8 cellular contexts compared by ENCODE assay signal in genomic region chr9:34664281-34665108, GRCh38. TPM values are rescaled to one million over a fixed set of nuclear protein-coding genes. Genes with fewer than 3 reads are reported as not detected.
DNase-seq lines count a peak whose midpoint lies in the region; ATAC-seq, FAIRE-seq and TF ChIP-seq lines count a peak whose summit lies in the region.

No MANE protein-coding gene starts in this region.

- FAIRE-seq in GM19239 (lab: Jason Lieb, UNC): peak; percentile 51

- H3K27me3 ChIP-seq in BLaER1 treated with 17β-estradiol and CSF1 and Interleukin-3, amounts not matched to agents 10 nM and 100 nM: no peaks in the 10 kb centered on the region
- H3K27me3 ChIP-seq in HUES64 (ENCODE audit: insufficient read depth, low read length) (no peaks in the 10 kb centered on the region), vagina (no peaks in the 10 kb centered on the region)

- peak overlapping the region in 8 of 11 experiments; percentile 35 to 70 (median 49); a peak in 15 of 22 replicates for H3K27ac ChIP-seq in BLaER1 treated with 17β-estradiol and CSF1 and Interleukin-3, amounts not matched to agents 10 nM and 100 nM
- H3K27ac ChIP-seq in HUES64 (ENCODE audit: low read depth, low read length): no peak overlapping the region; the same call in 1 of the 2 replicates
- H3K27ac ChIP-seq in angular gyrus (ENCODE audit: low read depth, low read length): peak overlapping the region; percentile 81
- H3K27ac ChIP-seq in vagina: peak overlapping the region; percentile 99

- peak overlapping the region; percentile 90 for H3K27ac Mint-ChIP-seq in progenitor cell of endocrine pancreas

- H3K9me3 Mint-ChIP-seq in progenitor cell of endocrine pancreas (ENCODE audit: low read depth): peaks cover 2% of the 10 kb centered on the region

- no peak for TF ChIP-seq POLR2A in vagina (IDR thresholded peaks at IDR 0.05)

- TF ChIP-seq CTCF in progenitor cell of endocrine pancreas (IDR thresholded peaks at IDR 0.05; ENCODE audit: unreplicated experiment): peak; percentile 78
- TF ChIP-seq CTCF in vagina (IDR thresholded peaks at IDR 0.05): peak; percentile 48 to 56 (median 54)

- DNase-seq in GM19239 (ENCODE audit: insufficient read length, low spot score): peak; percentile 61
- DNase-seq in SW 1271 (lab: John Stamatoyannopoulos, UW): peak; percentile 21 to 67
- DNase-seq in left ventricle myocardium superior: peak; percentile 87
- peak; percentile 60 for DNase-seq in progenitor cell of endocrine pancreas (ENCODE audit: low spot score, unreplicated experiment)
- DNase-seq in vagina (ENCODE audit: extremely low spot score in 2 of 2): no peak

- peaks cover 0 to 11% (median 0%) of the 10 kb centered on the region in 11 experiments; a peak in 4 of 22 replicates for H3K36me3 ChIP-seq in BLaER1 treated with 17β-estradiol and CSF1 and Interleukin-3, amounts not matched to agents 10 nM and 100 nM
- H3K36me3 ChIP-seq in HUES64 (ENCODE audit: insufficient read depth, low read length): peaks cover 7% of the 10 kb centered on the region; the same call in 1 of the 2 replicates
- H3K36me3 ChIP-seq in vagina: no peaks in the 10 kb centered on the region

- H4K20me1 ChIP-seq in BLaER1 treated with 17β-estradiol and CSF1 and Interleukin-3, amounts not matched to agents 10 nM and 100 nM: 0 out of 22 replicates have a peak, but pooled peaks cover 0 to 5% (median 0%) of the 10 kb centered on the region in 11 experiments

- H3K4me1 Mint-ChIP-seq in progenitor cell of endocrine pancreas (ENCODE audit: low read depth): peaks cover 4% of the 10 kb centered on the region

- peaks cover 8 to 21% (median 15%) of the 10 kb centered on the region in 10 experiments for H3K4me1 ChIP-seq in BLaER1 treated with 17β-estradiol and CSF1 and Interleukin-3, amounts not matched to agents 10 nM and 100 nM
- peaks cover 6% of the 10 kb centered on the region for H3K4me1 ChIP-seq in HUES64 (ENCODE audit: insufficient read depth, low read length)
- H3K4me1 ChIP-seq in vagina: peaks cover 27% of the 10 kb centered on the region

- H3K4me3 Mint-ChIP-seq in progenitor cell of endocrine pancreas (ENCODE audit: low read depth): peak overlapping the region; percentile 91

- H3K4me2 ChIP-seq in BLaER1 treated with 17β-estradiol and CSF1 and Interleukin-3, amounts not matched to agents 10 nM and 100 nM: peak overlapping the region; percentile 91 to 100 (median 98)

- no peaks in the 10 kb centered on the region for H3K27me3 Mint-ChIP-seq in progenitor cell of endocrine pancreas

- H3K9me3 ChIP-seq in BLaER1 treated with 17β-estradiol and CSF1 and Interleukin-3, amounts not matched to agents 10 nM and 100 nM (replicated peaks in 1 of 11): peaks cover under 1 to 6% (median 3%) of the 10 kb centered on the region in 11 experiments; a peak in 15 of 22 replicates
- H3K9me3 ChIP-seq in HUES64 (ENCODE audit: insufficient read depth, low read depth, low read length) (no peaks in the 10 kb centered on the region), vagina (no peaks in the 10 kb centered on the region)

- peak; percentile 54 for ATAC-seq in left ventricle myocardium superior

- WGBS in HUES64: 5% methylated on average over 25 of the region's 25 CpGs

- intact Hi-C loops in left ventricle myocardium superior (cut with micrococcal nuclease) (no loop called here), vagina (cut with DNase I) (no loop called here)

- H3K4me3 ChIP-seq in BLaER1 treated with 17β-estradiol and CSF1 and Interleukin-3, amounts not matched to agents 10 nM and 100 nM: peak overlapping the region; percentile 55 to 72 (median 62)
- H3K4me3 ChIP-seq in HUES64 (ENCODE audit: low read length) (peak overlapping the region; percentile 80), vagina (peak overlapping the region; percentile 47 to 79)

- peak overlapping the region; percentile 65 to 79 (median 74); a peak in 21 of 22 replicates for H3K9ac ChIP-seq in BLaER1 treated with 17β-estradiol and CSF1 and Interleukin-3, amounts not matched to agents 10 nM and 100 nM
- H3K9ac ChIP-seq in HUES64 (ENCODE audit: low read depth, low read length): peak overlapping the region; percentile 49; the same call in 1 of the 2 replicates

- H3K36me3 Mint-ChIP-seq in progenitor cell of endocrine pancreas (ENCODE audit: insufficient read depth): peaks cover 4% of the 10 kb centered on the region

RNA-seq across cellular contexts. Expression of gene CCL27, which starts 2.0 kb away (rescaled TPM):
- polyA plus RNA-seq in HUES64 (2013, experiment 1 of 2): not detected
- not detected for polyA plus RNA-seq in HUES64 (2013, experiment 2 of 2)
- total RNA-seq in left ventricle myocardium superior (not detected), progenitor cell of endocrine pancreas (0.67 and 1.6 TPM in 2 replicates), vagina (not detected)

RNA-seq across cellular contexts. Expression of gene IL11RA, which starts 12.5 kb away (rescaled TPM):
- 3.2 TPM for polyA plus RNA-seq in HUES64 (2013, experiment 1 of 2)
- 5.7 TPM for polyA plus RNA-seq in HUES64 (2013, experiment 2 of 2)
- total RNA-seq in left ventricle myocardium superior: 51.7 TPM
- total RNA-seq in progenitor cell of endocrine pancreas: 27.5 and 27.8 TPM in 2 replicates
- 30.7 TPM for total RNA-seq in vagina

RNA-seq across cellular contexts. Expression of gene GALT, which starts 18.0 kb away (rescaled TPM):
- polyA plus RNA-seq in HUES64 (2013, experiment 1 of 2): 18.8 TPM
- 20.4 TPM for polyA plus RNA-seq in HUES64 (2013, experiment 2 of 2)
- total RNA-seq in left ventricle myocardium superior (61.2 TPM), progenitor cell of endocrine pancreas (82.5 and 85.6 TPM in 2 replicates), vagina (52.5 TPM)

RNA-seq across cellular contexts. Expression of gene CCL19, which starts 26.6 kb away (rescaled TPM):
- polyA plus RNA-seq in HUES64 (2013, experiment 1 of 2): not detected
- polyA plus RNA-seq in HUES64 (2013, experiment 2 of 2): not detected
- 2.1 TPM for total RNA-seq in left ventricle myocardium superior
- total RNA-seq in progenitor cell of endocrine pancreas: 0.53 TPM in 1 of 2 replicates, not detected in the other
- 3.7 TPM for total RNA-seq in vagina

RNA-seq across cellular contexts. Expression of gene SIGMAR1, which starts 26.9 kb away (rescaled TPM):
- polyA plus RNA-seq in HUES64 (2013, experiment 1 of 2): 66.6 TPM
- polyA plus RNA-seq in HUES64 (2013, experiment 2 of 2): 83.6 TPM
- total RNA-seq in left ventricle myocardium superior (23.1 TPM), progenitor cell of endocrine pancreas (62.1 and 64.6 TPM in 2 replicates), vagina (79.3 TPM)

Comparison
In these comparisons a context has a peak if more than half of its experiments do, and no peak if none do; other contexts are left out.
1. DNase-seq: peak in GM19239 (single experiment), SW 1271 (2 of 2), left ventricle myocardium superior (single experiment) and progenitor cell of endocrine pancreas (single experiment); none in vagina (0 of 2).
2. Peak in every context shown above with its lines, with median percentiles within 50 percentile points of each other: H3K4me3 ChIP-seq.